Comparison of ENCODE assay signal across 15 cellular contexts in genomic region chr2:207733597-207734240, GRCh38. TPM values are rescaled to one million over a fixed set of nuclear protein-coding genes. Genes with fewer than 3 reads are reported as not detected.
A peak's percentile ranks its signal among the peaks of the same experiment; 100 is the strongest.
DNase-seq lines count a peak whose midpoint lies in the region; ATAC-seq, FAIRE-seq and TF ChIP-seq lines count a peak whose summit lies in the region.
"Had no signal": no experiment of that assay in that cellular context is flagged by ENCODE, and none has a peak within 500 bp of the region (broad histone marks: within the 10 kb centered on the region; RNA-seq: fewer than 3 reads in every experiment).

No MANE protein-coding gene starts in this region.

- TF ChIP-seq CTCF in SK-N-SH (IDR thresholded peaks at IDR 0.05) (no peak), D721Med (IDR thresholded peaks at IDR 0.05; ENCODE audit: insufficient read depth, missing control alignments) (no peak)

- H3K9ac ChIP-seq in SK-N-SH = no peak overlapping the region
- H3K9ac ChIP-seq: BLaER1, GM23248 had no signal

- DNase-seq in SK-N-SH (no peak), GM12892 (ENCODE audit: insufficient read length) (no peak), left lobe of liver (ENCODE audit: low spot score) (no peak), naive B cell (no peak), D721Med (ENCODE audit: insufficient read length, low spot score) (no peak), SIG-M5 treated with dmso at 0.1 percent for 504 hours (lab: John Stamatoyannopoulos, UW; ENCODE audit: unreplicated experiment) (no peak), NCI-H1694 treated with DMSO at 0.1 percent for 48 hours (lab: John Stamatoyannopoulos, UW) (no peak)
- DNase-seq: CD4-positive, alpha-beta memory T cell; DMS79 treated with DMSO at 0.1 percent for 48 hours had no signal

- peaks cover 7% of the 10 kb centered on the region for H3F3A ChIP-seq in SK-N-SH (replicated peaks; ENCODE audit: insufficient read depth)

- no peak overlapping the region for H3K4me3 Mint-ChIP-seq in naive B cell
- H3K4me3 Mint-ChIP-seq: CD14-positive monocyte; CD4-positive, alpha-beta memory T cell had no signal

- peaks cover 12 to 32% of the 10 kb centered on the region in 2 experiments for H3K36me3 ChIP-seq in SK-N-SH (replicated peaks in 1 of 2; ENCODE audit: control insufficient read depth in 1 of 2, insufficient read depth in 2 of 2, low read length in 1 of 2)

- ATAC-seq in SK-N-SH treated with all-trans-retinoic acid at 6 μM for 48 hours (peak; percentile 33; the same call in 2 of the 3 replicates), left lobe of liver (peak; percentile 41), naive B cell (ENCODE audit: low read depth in 2 of 2) (no peak)

- H4K20me1 ChIP-seq in SK-N-SH (ENCODE audit: insufficient read depth) = no peaks in the 10 kb centered on the region
- H4K20me1 ChIP-seq: BLaER1 had no signal

- TF ChIP-seq RAD21 in SK-N-SH (IDR thresholded peaks at IDR 0.05; ENCODE audit: low read length) = no peak

- H3K27me3 ChIP-seq in SK-N-SH (ENCODE audit: insufficient read depth) = no peaks in the 10 kb centered on the region
- H3K27me3 ChIP-seq: BLaER1 had no signal

- H3K27ac Mint-ChIP-seq in naive B cell = peak overlapping the region in 4 of 6 donors; percentile 29 to 62 (median 42)
- H3K27ac Mint-ChIP-seq: CD4-positive, alpha-beta memory T cell had no signal

- FAIRE-seq in GM12892 (lab: Jason Lieb, UNC) (peak; percentile 27), D721Med (lab: Jason Lieb, UNC) (no peak)

- CTCF ChIA-PET in SK-N-SH (lab: Yijun Ruan, JAX) = interaction anchor here (0.7 to 2.3 kb wide), 15 partner anchors 9 to 751 kb away, joined by 3 to 13 read pairs (median 4); no protein-coding TSS in a partner anchor

- peaks cover 9 to 12% of the 10 kb centered on the region in 2 donors for H3K36me3 Mint-ChIP-seq in naive B cell

- H3K9me3 ChIP-seq in SK-N-SH = no peaks in the 10 kb centered on the region
- H3K9me3 ChIP-seq: BLaER1, HAP-1 had no signal

- no peaks in the 10 kb centered on the region for H3K9me2 ChIP-seq in SK-N-SH

- H3K9me3 Mint-ChIP-seq in naive B cell = no peaks in the 10 kb centered on the region
- H3K9me3 Mint-ChIP-seq: CD14-positive monocyte; CD4-positive, alpha-beta memory T cell had no signal

- H3K79me2 ChIP-seq in SK-N-SH (ENCODE audit: insufficient read depth) = peaks cover 4% of the 10 kb centered on the region; the same call in 1 of the 2 replicates

- no peak overlapping the region for H3K4me2 ChIP-seq in SK-N-SH
- H3K4me2 ChIP-seq: BLaER1 had no signal

- POLR2A ChIA-PET in SK-N-SH (lab: Yijun Ruan, JAX) = no interaction called here

- 96% methylated on average over 2 of the region's 2 CpGs for WGBS in SK-N-SH (ENCODE audit: low lambda C conversion rate)

- no peak overlapping the region for H3K4me3 ChIP-seq in SK-N-SH (ENCODE audit: low read depth in 2 of 2, low read length in 1 of 2)
- H3K4me3 ChIP-seq: BLaER1, GM23248, HAP-1 had no signal

- no peaks in the 10 kb centered on the region for H3K4me1 ChIP-seq in SK-N-SH (ENCODE audit: control insufficient read depth in 1 of 2, insufficient read depth in 2 of 2, low read depth in 1 of 2, low read length in 1 of 2)

- no peak overlapping the region for H2AFZ ChIP-seq in SK-N-SH (ENCODE audit: low read depth)
- H2AFZ ChIP-seq: GM23248 had no signal

- peaks cover 3 to 14% (median 14%) of the 10 kb centered on the region in 3 donors for H3K4me1 Mint-ChIP-seq in naive B cell
- H3K4me1 Mint-ChIP-seq: CD14-positive monocyte had no signal

- TF ChIP-seq EP300 in SK-N-SH (IDR thresholded peaks at IDR 0.05; ENCODE audit: borderline replicate concordance in 1 of 2, low read depth in 1 of 2, low read length in 1 of 2) = no peak

- no peaks in the 10 kb centered on the region for H3K27me3 Mint-ChIP-seq in naive B cell
- H3K27me3 Mint-ChIP-seq: CD4-positive, alpha-beta memory T cell had no signal

- TF ChIP-seq POLR2A in GM12892 (IDR thresholded peaks at IDR 0.05; ENCODE audit: low read depth, low read length) = no peak

- H3K27ac ChIP-seq in SK-N-SH (ENCODE audit: low read depth in 2 of 2, low read length in 1 of 2) = no peak overlapping the region
- H3K27ac ChIP-seq: 22Rv1, BLaER1, GM23248 had no signal

TF ChIP-seq in SK-N-SH treated with all-trans-retinoic acid at 6 μM for 48 hours, 23 proteins besides CTCF, POLR2A, EP300 and RAD21 (continues in another document):
- TF ChIP-seq CREB5 (CRISPR knock-in tag; IDR thresholded peaks at IDR 0.05; ENCODE audit: low read depth) = no peak
- TF ChIP-seq SNAI2 (CRISPR knock-in tag; IDR thresholded peaks at IDR 0.05) = no peak
- no peak for TF ChIP-seq OSR1 (CRISPR knock-in tag; IDR thresholded peaks at IDR 0.05)
- TF ChIP-seq RARB (CRISPR knock-in tag; IDR thresholded peaks at IDR 0.05) = no peak
- TF ChIP-seq TCF4 (CRISPR knock-in tag; IDR thresholded peaks at IDR 0.05; ENCODE audit: borderline replicate concordance) = no peak
- no peak for TF ChIP-seq BACH2 (CRISPR knock-in tag; IDR thresholded peaks at IDR 0.05; ENCODE audit: borderline replicate concordance)
- no peak for TF ChIP-seq CSRNP3 (CRISPR knock-in tag; IDR thresholded peaks at IDR 0.05)
- TF ChIP-seq ZNF565 (CRISPR knock-in tag; conservative IDR thresholded peaks at IDR 0.05; ENCODE audit: low read depth) = no peak
- no peak for TF ChIP-seq ISL1 (CRISPR knock-in tag; IDR thresholded peaks at IDR 0.05)

TF ChIP-seq in SK-N-SH, 30 proteins besides CTCF, POLR2A, EP300 and RAD21:
- TF ChIP-seq NRF1 (IDR thresholded peaks at IDR 0.05; ENCODE audit: low read depth, low read length) (no peak), CHD2 (IDR thresholded peaks at IDR 0.05; ENCODE audit: low read length, partially characterized antibody) (no peak), TCF12 (IDR thresholded peaks at IDR 0.05) (no peak), SIN3A (IDR thresholded peaks at IDR 0.05; ENCODE audit: borderline replicate concordance, low read depth, low read length) (no peak), IRF3 (IDR thresholded peaks at IDR 0.05; ENCODE audit: low read depth, low read length) (no peak)

RNA-seq across cellular contexts. Expression of gene CCNYL1, which starts 22.3 kb away (rescaled TPM):
- 8.7 and 10.0 TPM in 2 replicates for polyA plus RNA-seq in SK-N-SH (2012; rRNA removed)
- polyA plus RNA-seq in SK-N-SH (2012; cell fraction: cytosol; rRNA removed) = 12.3 and 13.0 TPM in 2 replicates
- polyA plus RNA-seq in SK-N-SH (2012; cell fraction: nucleus; rRNA removed) = 9.4 and 13.2 TPM in 2 replicates
- polyA plus RNA-seq in GM12892 (2012; ENCODE audit: missing spikeins) = 3.9 TPM
- 9.2 TPM for total RNA-seq in left lobe of liver
- polyA plus RNA-seq in naive B cell (ENCODE audit: low read depth in 6 of 6) = 1 to 10 TPM in 5 of 6 donors, under 1 TPM in 1; 0.91 to 4.7 (median 3.3) TPM

RNA-seq across cellular contexts. Expression of gene FZD5, which starts 36.0 kb away (rescaled TPM):
- 0.52 and 0.72 TPM in 2 replicates for polyA plus RNA-seq in SK-N-SH (2012; rRNA removed)
- polyA plus RNA-seq in SK-N-SH (2012; cell fraction: cytosol; rRNA removed) = 0.66 and 0.72 TPM in 2 replicates
- 0.41 and 0.66 TPM in 2 replicates for polyA plus RNA-seq in SK-N-SH (2012; cell fraction: nucleus; rRNA removed)
- 0.19 TPM for polyA plus RNA-seq in GM12892 (2012; ENCODE audit: missing spikeins)
- total RNA-seq in left lobe of liver = 32.9 TPM
- under 1 TPM; 0.05 to 0.39 (median 0.11) TPM for polyA plus RNA-seq in naive B cell (ENCODE audit: low read depth in 6 of 6)

Comparison
In these comparisons a context has a peak if more than half of its experiments do, and no peak if none do; other contexts are left out.
1. ATAC-seq: peak in SK-N-SH treated with all-trans-retinoic acid at 6 μM for 48 hours (single experiment) and left lobe of liver (single experiment); none in naive B cell (0 of 2).